ENCODE assay signal across 1 cellular context in genomic region chr6:53794073-53794719, GRCh38.
TF ChIP-seq lines count a peak whose summit lies in the region.

No MANE protein-coding gene starts in this region.

TF ChIP-seq in HepG2, 621 proteins besides CTCF, POLR2A, EP300 and RAD21 (continued from another document and continues in another):
- no peak for TF ChIP-seq ARHGAP35 (CRISPR knock-in tag; IDR thresholded peaks at IDR 0.05; ENCODE audit: borderline replicate concordance)
- TF ChIP-seq REPIN1 (CRISPR knock-in tag; IDR thresholded peaks at IDR 0.05; ENCODE audit: borderline replicate concordance, low read depth) = peak; percentile 84
- no peak; the same call in 1 of the 2 replicates for TF ChIP-seq ZNF782 (CRISPR knock-in tag; IDR thresholded peaks at IDR 0.05; ENCODE audit: borderline replicate concordance)
- TF ChIP-seq CSRNP2 (CRISPR knock-in tag; conservative IDR thresholded peaks at IDR 0.05; ENCODE audit: low read depth) = no peak
- TF ChIP-seq ZMAT5 (CRISPR knock-in tag; IDR thresholded peaks at IDR 0.05; ENCODE audit: borderline replicate concordance, low read depth) = no peak
- TF ChIP-seq ISX (CRISPR knock-in tag; conservative IDR thresholded peaks at IDR 0.05) = no peak
- no peak for TF ChIP-seq NR0B2 (CRISPR knock-in tag; IDR thresholded peaks at IDR 0.05)
- TF ChIP-seq ZNF616 (CRISPR knock-in tag; IDR thresholded peaks at IDR 0.05; ENCODE audit: low read depth) = no peak
- no peak; the same call in 1 of the 2 replicates for TF ChIP-seq ZFY (CRISPR knock-in tag; IDR thresholded peaks at IDR 0.05)
- TF ChIP-seq ZNF18 (CRISPR knock-in tag; IDR thresholded peaks at IDR 0.05; ENCODE audit: insufficient replicate concordance) = peak; percentile 38
- TF ChIP-seq ZNF225 (CRISPR knock-in tag; IDR thresholded peaks at IDR 0.05) = peak; percentile 78; the same call in 1 of the 2 replicates
- 0 out of 2 replicates have a peak, but pooled peaks have one; percentile 75 for TF ChIP-seq ZXDC (CRISPR knock-in tag; IDR thresholded peaks at IDR 0.05)
- no peak for TF ChIP-seq NAIF1 (CRISPR knock-in tag; IDR thresholded peaks at IDR 0.05; ENCODE audit: borderline replicate concordance)
- no peak for TF ChIP-seq SMAD9 (CRISPR knock-in tag; IDR thresholded peaks at IDR 0.05)
- TF ChIP-seq HOXA5 (CRISPR knock-in tag; IDR thresholded peaks at IDR 0.05) = peak; percentile 35; the same call in 1 of the 2 replicates
- peak; percentile 65 for TF ChIP-seq AGO2 (optimal IDR thresholded peaks at IDR 0.05; ENCODE audit: low read depth, low read length)
- TF ChIP-seq SNAPC2 (CRISPR knock-in tag; IDR thresholded peaks at IDR 0.05) = peak; percentile 11; the same call in 1 of the 2 replicates
- no peak for TF ChIP-seq ZNF34 (CRISPR knock-in tag; IDR thresholded peaks at IDR 0.05; ENCODE audit: borderline replicate concordance)
- TF ChIP-seq JUND (CRISPR knock-in tag; IDR thresholded peaks at IDR 0.05) = peak; percentile 24; the same call in 1 of the 2 replicates
- no peak for TF ChIP-seq FOXA1 (IDR thresholded peaks at IDR 0.05)
- 0 out of 2 replicates have a peak, but pooled peaks have one; percentile 8 for TF ChIP-seq FOXA1 (CRISPR knock-in tag; IDR thresholded peaks at IDR 0.05)
- no peak for TF ChIP-seq IRF2 (CRISPR knock-in tag; IDR thresholded peaks at IDR 0.05)
- peak; percentile 47; the same call in 1 of the 2 replicates for TF ChIP-seq MYC (CRISPR knock-in tag; IDR thresholded peaks at IDR 0.05; ENCODE audit: borderline replicate concordance)
- no peak for TF ChIP-seq NPAS2 (CRISPR knock-in tag; IDR thresholded peaks at IDR 0.05; ENCODE audit: borderline replicate concordance)
- no peak for TF ChIP-seq AGO1 (IDR thresholded peaks at IDR 0.05; ENCODE audit: low read depth, low read length, poor library complexity, severe bottlenecking)
- no peak for TF ChIP-seq TCF12 (IDR thresholded peaks at IDR 0.05)
- 0 out of 2 replicates have a peak, but pooled peaks have one; percentile 6 for TF ChIP-seq TCF12 (CRISPR knock-in tag; IDR thresholded peaks at IDR 0.05)
- no peak for TF ChIP-seq SIN3B (IDR thresholded peaks at IDR 0.05; ENCODE audit: low read length)
- no peak for TF ChIP-seq ZNF784 (CRISPR knock-in tag; IDR thresholded peaks at IDR 0.05; ENCODE audit: borderline replicate concordance)
- TF ChIP-seq ARNT (IDR thresholded peaks at IDR 0.05) = no peak
- no peak for TF ChIP-seq LBX2 (CRISPR knock-in tag; IDR thresholded peaks at IDR 0.05; ENCODE audit: borderline replicate concordance)
- no peak for TF ChIP-seq MXI1 (IDR thresholded peaks at IDR 0.05; ENCODE audit: borderline replicate concordance, low read depth, low read length)
- TF ChIP-seq ZSCAN9 (CRISPR knock-in tag; IDR thresholded peaks at IDR 0.05; ENCODE audit: borderline replicate concordance) = no peak
- TF ChIP-seq ZMAT3 (CRISPR knock-in tag; conservative IDR thresholded peaks at IDR 0.05) = no peak
- no peak for TF ChIP-seq NBN (conservative IDR thresholded peaks at IDR 0.05)
- no peak for TF ChIP-seq ZFAT (CRISPR knock-in tag; conservative IDR thresholded peaks at IDR 0.05)
- TF ChIP-seq ZNF704 (CRISPR knock-in tag; IDR thresholded peaks at IDR 0.05; ENCODE audit: borderline replicate concordance) = 0 out of 2 replicates have a peak, but pooled peaks have one; percentile 76
- no peak for TF ChIP-seq ZNF615 (CRISPR knock-in tag; IDR thresholded peaks at IDR 0.05; ENCODE audit: borderline replicate concordance)
- TF ChIP-seq HNRNPL (IDR thresholded peaks at IDR 0.05; ENCODE audit: low read depth, low read length) = peak; percentile 76
- peak; percentile 54; the same call in 1 of the 2 replicates for TF ChIP-seq KDM5A (IDR thresholded peaks at IDR 0.05; ENCODE audit: borderline replicate concordance, low read length)
- TF ChIP-seq MXD1 (CRISPR knock-in tag; IDR thresholded peaks at IDR 0.05) = no peak
- no peak; the same call in 1 of the 2 replicates for TF ChIP-seq ZMYM3 (CRISPR knock-in tag; IDR thresholded peaks at IDR 0.05)
- peak; percentile 36; the same call in 1 of the 2 replicates for TF ChIP-seq DR1 (CRISPR knock-in tag; IDR thresholded peaks at IDR 0.05)
- no peak; the same call in 1 of the 2 replicates for TF ChIP-seq ZNF256 (CRISPR knock-in tag; conservative IDR thresholded peaks at IDR 0.05)
- peak; percentile 52 for TF ChIP-seq ZNF891 (CRISPR knock-in tag; IDR thresholded peaks at IDR 0.05)
- peak; percentile 67; the same call in 1 of the 2 replicates for TF ChIP-seq MZF1 (CRISPR knock-in tag; IDR thresholded peaks at IDR 0.05; ENCODE audit: borderline replicate concordance)
- TF ChIP-seq ZNF292 (CRISPR knock-in tag; IDR thresholded peaks at IDR 0.05; ENCODE audit: borderline replicate concordance, low read depth) = peak; percentile 77
- peak; percentile 55 for TF ChIP-seq ZNF280D (CRISPR knock-in tag; IDR thresholded peaks at IDR 0.05)
- 0 out of 2 replicates have a peak, but pooled peaks have one; percentile 32 for TF ChIP-seq JUNB (CRISPR knock-in tag; IDR thresholded peaks at IDR 0.05; ENCODE audit: borderline replicate concordance)
- TF ChIP-seq HNF1A (IDR thresholded peaks at IDR 0.05; ENCODE audit: low read depth) = no peak
- no peak for TF ChIP-seq HNF1A (CRISPR knock-in tag; IDR thresholded peaks at IDR 0.05; ENCODE audit: borderline replicate concordance)
